ENCODE assay signal across 14 cellular contexts in genomic region chr9:82957526-82958379, GRCh38.
DNase-seq lines count a peak whose midpoint lies in the region; ATAC-seq and TF ChIP-seq lines count a peak whose summit lies in the region.
"Had no signal": no experiment of that assay in that cellular context is flagged by ENCODE, and none has a peak within 500 bp of the region (broad histone marks: within the 10 kb centered on the region; RNA-seq: fewer than 3 reads in every experiment).

No MANE protein-coding gene starts in this region.

- 47% methylated on average over 7 of the region's 7 CpGs for WGBS in SK-N-SH (ENCODE audit: low lambda C conversion rate)
- 80 to 82% methylated on average over 7 of the region's 7 CpGs for WGBS in upper lobe of left lung, 2 donors

- H3K27me3 ChIP-seq in SK-N-SH (ENCODE audit: insufficient read depth), result no peaks in the 10 kb centered on the region
- no peaks in the 10 kb centered on the region for H3K27me3 ChIP-seq in upper lobe of left lung
- H3K27me3 ChIP-seq: right atrium auricular region, stomach had no signal

- no peaks in the 10 kb centered on the region for H3K79me2 ChIP-seq in SK-N-SH (ENCODE audit: insufficient read depth)

- ATAC-seq in SK-N-SH treated with all-trans-retinoic acid at 6 μM for 48 hours, result no peak
- ATAC-seq in GM19397 (IDR thresholded peaks at IDR 0.05; ENCODE audit: unreplicated experiment), result no peak
- ATAC-seq in HG02588 (IDR thresholded peaks at IDR 0.05; ENCODE audit: unreplicated experiment), result no peak
- ATAC-seq in upper lobe of left lung (ENCODE audit: low FRiP score in 2 of 2), result no peak
- ATAC-seq: esophagus mucosa had no signal

- DNase-seq in SK-N-SH (peak; percentile 42), NCI-H446 treated with DMSO at 0.1 percent for 48 hours (lab: John Stamatoyannopoulos, UW) (peak; percentile 17), glomerular visceral epithelial cell (ENCODE audit: extremely low spot score) (peak; percentile 78), HuH-7 (ENCODE audit: low spot score) (no peak), upper lobe of left lung (no peak)
- DNase-seq: activated naive CD4-positive, alpha-beta T cell treated with anti-CD3 and anti-CD28 coated beads, Interleukin-2, amount 50 U/mL, for 16 hours; activated T-cell treated with anti-CD3 and anti-CD28 coated beads, Interleukin-2, amount 50 U/mL, for 1 hour; HFFc6; stomach had no signal

- CTCF ChIA-PET in SK-N-SH (lab: Yijun Ruan, JAX), result interaction anchor here (0.5 to 3.9 kb wide), 4 partner anchors 11 to 987 kb away, joined by 3 to 18 read pairs (median 4); no protein-coding TSS in a partner anchor

- no peak overlapping the region for H3K4me2 ChIP-seq in SK-N-SH

- H3K9me3 ChIP-seq in SK-N-SH (no peaks in the 10 kb centered on the region), upper lobe of left lung (no peaks in the 10 kb centered on the region)
- H3K9me3 ChIP-seq: right atrium auricular region, stomach had no signal

- TF ChIP-seq CTCF in SK-N-SH (IDR thresholded peaks at IDR 0.05), result no peak
- TF ChIP-seq CTCF in upper lobe of left lung (IDR thresholded peaks at IDR 0.05), result no peak

- peak in 1 of 2 experiments; percentile 30; a peak in 2 of 4 replicates for TF ChIP-seq EP300 in SK-N-SH (IDR thresholded peaks at IDR 0.05; ENCODE audit: borderline replicate concordance in 1 of 2, low read depth in 1 of 2, low read length in 1 of 2)
- TF ChIP-seq EP300 in upper lobe of left lung (IDR thresholded peaks at IDR 0.05), result no peak

- no peak overlapping the region for H3K9ac ChIP-seq in SK-N-SH

- no peak overlapping the region for H3K4me3 ChIP-seq in SK-N-SH (ENCODE audit: low read depth in 2 of 2, low read length in 1 of 2)
- no peak overlapping the region for H3K4me3 ChIP-seq in upper lobe of left lung
- H3K4me3 ChIP-seq: right atrium auricular region, stomach had no signal

- POLR2A ChIA-PET in SK-N-SH (lab: Yijun Ruan, JAX), result no interaction called here

- TF ChIP-seq RAD21 in SK-N-SH (IDR thresholded peaks at IDR 0.05; ENCODE audit: low read length), result no peak; the same call in 1 of the 2 replicates

- no peak overlapping the region for H2AFZ ChIP-seq in SK-N-SH (ENCODE audit: low read depth)

- no peaks in the 10 kb centered on the region for H3K9me2 ChIP-seq in SK-N-SH

- H3K27ac ChIP-seq in SK-N-SH (ENCODE audit: low read depth in 2 of 2, low read length in 1 of 2), result peak overlapping the region in 1 of 2 experiments; percentile 91; a peak in 2 of 4 replicates
- H3K27ac ChIP-seq in upper lobe of left lung, result no peak overlapping the region
- H3K27ac ChIP-seq: right atrium auricular region, stomach had no signal

- TF ChIP-seq POLR2A in upper lobe of left lung (IDR thresholded peaks at IDR 0.05), result no peak

- H4K20me1 ChIP-seq in SK-N-SH (ENCODE audit: insufficient read depth), result no peaks in the 10 kb centered on the region

- H3K4me1 ChIP-seq in SK-N-SH (ENCODE audit: control insufficient read depth in 1 of 2, insufficient read depth in 2 of 2, low read depth in 1 of 2, low read length in 1 of 2), result peaks cover 0 to 8% of the 10 kb centered on the region in 2 experiments; a peak in 2 of 4 replicates
- H3K4me1 ChIP-seq in upper lobe of left lung, result no peaks in the 10 kb centered on the region
- H3K4me1 ChIP-seq: right atrium auricular region had no signal

- H3F3A ChIP-seq in SK-N-SH (replicated peaks; ENCODE audit: insufficient read depth), result no peaks in the 10 kb centered on the region

- H3K36me3 ChIP-seq in SK-N-SH (replicated peaks in 1 of 2; ENCODE audit: control insufficient read depth in 1 of 2, insufficient read depth in 2 of 2, low read length in 1 of 2) (no peaks in the 10 kb centered on the region), upper lobe of left lung (no peaks in the 10 kb centered on the region)
- H3K36me3 ChIP-seq: right atrium auricular region, stomach had no signal

TF ChIP-seq in SK-N-SH, 30 proteins besides CTCF, POLR2A, EP300 and RAD21 (continues in another document):
- TF ChIP-seq MXI1 (IDR thresholded peaks at IDR 0.05; ENCODE audit: low read depth, low read length) (peak; percentile 10; the same call in 1 of the 2 replicates), FOSL2 (IDR thresholded peaks at IDR 0.05; ENCODE audit: borderline replicate concordance, low read depth) (no peak), USF2 (IDR thresholded peaks at IDR 0.05; ENCODE audit: borderline replicate concordance, low read depth, low read length) (no peak), CHD2 (IDR thresholded peaks at IDR 0.05; ENCODE audit: low read length, partially characterized antibody) (peak; percentile 28), REST (IDR thresholded peaks at IDR 0.05; ENCODE audit: low read depth, low read length) (no peak), MEF2A (IDR thresholded peaks at IDR 0.05; ENCODE audit: borderline replicate concordance, low read depth) (no peak), NFIC (IDR thresholded peaks at IDR 0.05; ENCODE audit: borderline replicate concordance) (no peak)

TF ChIP-seq in SK-N-SH treated with all-trans-retinoic acid at 6 μM for 48 hours, 23 proteins besides CTCF, POLR2A, EP300 and RAD21:
- TF ChIP-seq PATZ1 (CRISPR knock-in tag; IDR thresholded peaks at IDR 0.05; ENCODE audit: borderline replicate concordance) (no peak), TOX (CRISPR knock-in tag; IDR thresholded peaks at IDR 0.05; ENCODE audit: borderline replicate concordance) (no peak), ZC3H10 (CRISPR knock-in tag; IDR thresholded peaks at IDR 0.05) (no peak), TSHZ2 (CRISPR knock-in tag; IDR thresholded peaks at IDR 0.05) (no peak), GLIS3 (CRISPR knock-in tag; IDR thresholded peaks at IDR 0.05) (no peak), ISL1 (CRISPR knock-in tag; IDR thresholded peaks at IDR 0.05) (no peak), ZFP30 (CRISPR knock-in tag; IDR thresholded peaks at IDR 0.05) (no peak), TCF4 (CRISPR knock-in tag; IDR thresholded peaks at IDR 0.05; ENCODE audit: borderline replicate concordance) (no peak)

Comparison
In these comparisons a context has a peak if more than half of its experiments do, and no peak if none do; other contexts are left out.
1. DNase-seq: peak in SK-N-SH (single experiment), NCI-H446 treated with DMSO at 0.1 percent for 48 hours (single experiment) and glomerular visceral epithelial cell (single experiment); none in HuH-7 (single experiment) and upper lobe of left lung (0 of 2).